1 cellular context compared by ENCODE assay signal in the genomic region with DNA sequence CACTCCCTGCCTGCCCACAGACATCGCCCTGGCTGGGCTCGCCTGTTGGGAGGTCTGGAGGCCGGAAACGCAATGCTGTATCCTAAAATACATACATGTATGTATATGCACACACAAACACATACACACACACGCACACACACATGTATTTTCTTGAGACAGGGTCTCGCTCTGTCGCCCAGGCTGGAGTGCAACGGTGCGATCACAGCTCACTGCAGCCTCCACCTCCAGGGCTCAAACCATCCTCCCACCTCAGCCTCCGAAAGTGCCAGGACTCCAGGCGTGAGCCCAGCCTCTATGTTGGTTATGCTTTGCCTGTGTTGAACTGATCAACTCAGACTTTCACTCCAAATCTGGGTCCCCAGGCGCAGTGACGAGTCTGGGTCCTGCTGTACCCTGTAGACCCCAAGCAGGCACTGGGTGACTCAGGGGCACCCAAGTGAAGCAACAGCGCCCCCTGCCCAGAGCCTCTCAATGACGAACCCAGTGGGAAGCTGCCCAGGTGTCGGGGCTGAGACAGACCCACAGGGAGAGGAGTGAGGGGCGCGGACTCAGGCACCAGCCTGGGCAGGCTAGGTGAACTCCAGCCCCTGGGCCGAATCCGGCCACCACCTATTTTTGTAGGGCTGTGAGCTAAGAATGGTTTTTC.
A peak's percentile ranks its signal among the peaks of the same experiment; 100 is the strongest.
TF ChIP-seq lines count a peak whose summit lies in the region.

No MANE protein-coding gene starts in this region.

TF ChIP-seq in K562, 482 proteins besides CTCF, POLR2A, EP300 and RAD21:
- TF ChIP-seq SAP30 (IDR thresholded peaks at IDR 0.05; ENCODE audit: borderline replicate concordance, insufficient read depth, low read depth, low read length, poor library complexity, severe bottlenecking) (no peak), SMAD2 (IDR thresholded peaks at IDR 0.05; ENCODE audit: low read depth, low read length) (no peak), STAG1 (CRISPR knock-in tag; IDR thresholded peaks at IDR 0.05; ENCODE audit: borderline replicate concordance) (peak; percentile 35; the same call in 1 of the 2 replicates), ZNF217 (CRISPR knock-in tag; IDR thresholded peaks at IDR 0.05) (no peak), SMC3 (conservative IDR thresholded peaks at IDR 0.05; ENCODE audit: insufficient read depth, low read depth, low read length) (0 out of 2 replicates have a peak, but pooled peaks have one; percentile 19), ZNF121 (CRISPR knock-in tag; conservative IDR thresholded peaks at IDR 0.05) (peak; percentile 38), BCOR (IDR thresholded peaks at IDR 0.05) (peak; percentile 31; the same call in 1 of the 2 replicates), CREM (IDR thresholded peaks at IDR 0.05; ENCODE audit: low read depth) (no peak)
- TF ChIP-seq, protein P1, sequence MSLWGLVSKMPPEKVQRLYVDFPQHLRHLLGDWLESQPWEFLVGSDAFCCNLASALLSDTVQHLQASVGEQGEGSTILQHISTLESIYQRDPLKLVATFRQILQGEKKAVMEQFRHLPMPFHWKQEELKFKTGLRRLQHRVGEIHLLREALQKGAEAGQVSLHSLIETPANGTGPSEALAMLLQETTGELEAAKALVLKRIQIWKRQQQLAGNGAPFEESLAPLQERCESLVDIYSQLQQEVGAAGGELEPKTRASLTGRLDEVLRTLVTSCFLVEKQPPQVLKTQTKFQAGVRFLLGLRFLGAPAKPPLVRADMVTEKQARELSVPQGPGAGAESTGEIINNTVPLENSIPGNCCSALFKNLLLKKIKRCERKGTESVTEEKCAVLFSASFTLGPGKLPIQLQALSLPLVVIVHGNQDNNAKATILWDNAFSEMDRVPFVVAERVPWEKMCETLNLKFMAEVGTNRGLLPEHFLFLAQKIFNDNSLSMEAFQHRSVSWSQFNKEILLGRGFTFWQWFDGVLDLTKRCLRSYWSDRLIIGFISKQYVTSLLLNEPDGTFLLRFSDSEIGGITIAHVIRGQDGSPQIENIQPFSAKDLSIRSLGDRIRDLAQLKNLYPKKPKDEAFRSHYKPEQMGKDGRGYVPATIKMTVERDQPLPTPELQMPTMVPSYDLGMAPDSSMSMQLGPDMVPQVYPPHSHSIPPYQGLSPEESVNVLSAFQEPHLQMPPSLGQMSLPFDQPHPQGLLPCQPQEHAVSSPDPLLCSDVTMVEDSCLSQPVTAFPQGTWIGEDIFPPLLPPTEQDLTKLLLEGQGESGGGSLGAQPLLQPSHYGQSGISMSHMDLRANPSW (CRISPR knock-in tag; IDR thresholded peaks at IDR 0.05) = no peak
